ENCODE assay signal across 1 cellular context in the genomic region with DNA sequence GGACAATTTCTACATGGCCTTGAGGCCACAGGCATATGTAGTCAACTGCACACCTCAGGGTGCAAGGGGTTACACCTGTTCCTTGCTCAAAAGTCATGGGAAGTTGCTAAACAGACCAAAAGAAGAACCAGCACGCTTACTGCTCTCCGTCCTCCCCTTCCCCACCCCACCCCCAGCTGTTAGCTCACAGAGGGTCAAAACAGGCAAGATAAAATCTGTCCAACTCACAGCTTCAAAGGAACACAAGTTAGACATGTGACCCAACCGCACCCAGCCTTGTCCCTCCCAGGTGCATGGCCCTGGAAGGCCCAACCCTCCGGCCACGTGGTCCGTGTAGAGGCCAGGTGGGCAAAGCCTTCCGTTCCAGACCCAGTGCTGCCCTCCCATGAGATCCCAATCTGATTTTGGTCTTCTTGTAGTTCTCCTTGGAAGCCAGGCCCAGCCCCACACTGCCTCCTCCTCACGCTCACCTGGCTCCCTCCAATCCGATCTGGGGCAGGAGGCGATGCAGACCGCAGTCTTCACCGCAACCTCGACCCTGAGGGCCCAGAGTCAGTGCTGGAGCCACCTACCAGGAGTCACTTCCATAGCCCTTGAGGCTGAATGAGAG.
TF ChIP-seq lines count a peak whose summit lies in the region.

No MANE protein-coding gene starts in this region.

TF ChIP-seq in K562, 482 proteins besides CTCF, POLR2A, EP300 and RAD21 (continued from another document and continues in another):
- TF ChIP-seq, protein P1, sequence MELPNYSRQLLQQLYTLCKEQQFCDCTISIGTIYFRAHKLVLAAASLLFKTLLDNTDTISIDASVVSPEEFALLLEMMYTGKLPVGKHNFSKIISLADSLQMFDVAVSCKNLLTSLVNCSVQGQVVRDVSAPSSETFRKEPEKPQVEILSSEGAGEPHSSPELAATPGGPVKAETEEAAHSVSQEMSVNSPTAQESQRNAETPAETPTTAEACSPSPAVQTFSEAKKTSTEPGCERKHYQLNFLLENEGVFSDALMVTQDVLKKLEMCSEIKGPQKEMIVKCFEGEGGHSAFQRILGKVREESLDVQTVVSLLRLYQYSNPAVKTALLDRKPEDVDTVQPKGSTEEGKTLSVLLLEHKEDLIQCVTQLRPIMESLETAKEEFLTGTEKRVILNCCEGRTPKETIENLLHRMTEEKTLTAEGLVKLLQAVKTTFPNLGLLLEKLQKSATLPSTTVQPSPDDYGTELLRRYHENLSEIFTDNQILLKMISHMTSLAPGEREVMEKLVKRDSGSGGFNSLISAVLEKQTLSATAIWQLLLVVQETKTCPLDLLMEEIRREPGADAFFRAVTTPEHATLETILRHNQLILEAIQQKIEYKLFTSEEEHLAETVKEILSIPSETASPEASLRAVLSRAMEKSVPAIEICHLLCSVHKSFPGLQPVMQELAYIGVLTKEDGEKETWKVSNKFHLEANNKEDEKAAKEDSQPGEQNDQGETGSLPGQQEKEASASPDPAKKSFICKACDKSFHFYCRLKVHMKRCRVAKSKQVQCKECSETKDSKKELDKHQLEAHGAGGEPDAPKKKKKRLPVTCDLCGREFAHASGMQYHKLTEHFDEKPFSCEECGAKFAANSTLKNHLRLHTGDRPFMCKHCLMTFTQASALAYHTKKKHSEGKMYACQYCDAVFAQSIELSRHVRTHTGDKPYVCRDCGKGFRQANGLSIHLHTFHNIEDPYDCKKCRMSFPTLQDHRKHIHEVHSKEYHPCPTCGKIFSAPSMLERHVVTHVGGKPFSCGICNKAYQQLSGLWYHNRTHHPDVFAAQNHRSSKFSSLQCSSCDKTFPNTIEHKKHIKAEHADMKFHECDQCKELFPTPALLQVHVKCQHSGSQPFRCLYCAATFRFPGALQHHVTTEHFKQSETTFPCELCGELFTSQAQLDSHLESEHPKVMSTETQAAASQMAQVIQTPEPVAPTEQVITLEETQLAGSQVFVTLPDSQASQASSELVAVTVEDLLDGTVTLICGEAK (IDR thresholded peaks at IDR 0.05): no peak
- TF ChIP-seq, protein P1 (CRISPR knock-in tag; IDR thresholded peaks at IDR 0.05): no peak
- TF ChIP-seq HDAC1 (IDR thresholded peaks at IDR 0.05) (peak in 1 of 2 experiments; percentile 62; a peak in 1 of 4 replicates), NR4A1 (CRISPR knock-in tag; IDR thresholded peaks at IDR 0.05) (peak; percentile 92), NR4A1 (tag; IDR thresholded peaks at IDR 0.05) (peak; percentile 94), ZNF584 (CRISPR knock-in tag; IDR thresholded peaks at IDR 0.05; ENCODE audit: low read depth) (peak; percentile 68), TCF7 (IDR thresholded peaks at IDR 0.05; ENCODE audit: borderline replicate concordance) (peak; percentile 98), LEF1 (IDR thresholded peaks at IDR 0.05) (peak; percentile 97), HDAC3 (IDR thresholded peaks at IDR 0.05; ENCODE audit: borderline replicate concordance, partially characterized antibody) (no peak), FOXM1 (IDR thresholded peaks at IDR 0.05; ENCODE audit: low read depth) (peak; percentile 84), FOXM1 (CRISPR knock-in tag; IDR thresholded peaks at IDR 0.05; ENCODE audit: low read depth) (no peak), MED1 (CRISPR knock-in tag; IDR thresholded peaks at IDR 0.05; ENCODE audit: borderline replicate concordance) (no peak), CHD2 (IDR thresholded peaks at IDR 0.05; ENCODE audit: low read depth, low read length) (0 out of 2 replicates have a peak, but pooled peaks have one; percentile 22), MAFG (tag; conservative IDR thresholded peaks at IDR 0.05) (peak; percentile 30), KLF10 (CRISPR knock-in tag; IDR thresholded peaks at IDR 0.05) (no peak), ESRRA (IDR thresholded peaks at IDR 0.05; ENCODE audit: borderline replicate concordance, low read depth) (peak; percentile 75; the same call in 1 of the 2 replicates), CC2D1A (IDR thresholded peaks at IDR 0.05) (no peak), ZNF644 (tag; IDR thresholded peaks at IDR 0.05; ENCODE audit: low read depth) (peak; percentile 93), ZNF589 (CRISPR knock-in tag; IDR thresholded peaks at IDR 0.05; ENCODE audit: low read depth) (peak; percentile 87), ZNF184 (CRISPR knock-in tag; IDR thresholded peaks at IDR 0.05) (no peak), ZNF41 (CRISPR knock-in tag; conservative IDR thresholded peaks at IDR 0.05) (peak; percentile 77; the same call in 1 of the 2 replicates), POLR3G (IDR thresholded peaks at IDR 0.05; ENCODE audit: extremely low read depth, insufficient read length, insufficient replicate concordance) (no peak), TAF15 (IDR thresholded peaks at IDR 0.05; ENCODE audit: low read depth, low read length) (no peak), BRCA1 (IDR thresholded peaks at IDR 0.05) (no peak), BRCA1 (CRISPR knock-in tag; IDR thresholded peaks at IDR 0.05) (no peak), PTBP1 (IDR thresholded peaks at IDR 0.05; ENCODE audit: low read depth, low read length) (no peak), CCAR2 (IDR thresholded peaks at IDR 0.05; ENCODE audit: low read depth, low read length) (no peak), ZFP1 (CRISPR knock-in tag; IDR thresholded peaks at IDR 0.05) (no peak), CHD1 (IDR thresholded peaks at IDR 0.05; ENCODE audit: low read length) (no peak), DIDO1 (tag; IDR thresholded peaks at IDR 0.05; ENCODE audit: low read depth) (no peak)
- TF ChIP-seq, protein P2, sequence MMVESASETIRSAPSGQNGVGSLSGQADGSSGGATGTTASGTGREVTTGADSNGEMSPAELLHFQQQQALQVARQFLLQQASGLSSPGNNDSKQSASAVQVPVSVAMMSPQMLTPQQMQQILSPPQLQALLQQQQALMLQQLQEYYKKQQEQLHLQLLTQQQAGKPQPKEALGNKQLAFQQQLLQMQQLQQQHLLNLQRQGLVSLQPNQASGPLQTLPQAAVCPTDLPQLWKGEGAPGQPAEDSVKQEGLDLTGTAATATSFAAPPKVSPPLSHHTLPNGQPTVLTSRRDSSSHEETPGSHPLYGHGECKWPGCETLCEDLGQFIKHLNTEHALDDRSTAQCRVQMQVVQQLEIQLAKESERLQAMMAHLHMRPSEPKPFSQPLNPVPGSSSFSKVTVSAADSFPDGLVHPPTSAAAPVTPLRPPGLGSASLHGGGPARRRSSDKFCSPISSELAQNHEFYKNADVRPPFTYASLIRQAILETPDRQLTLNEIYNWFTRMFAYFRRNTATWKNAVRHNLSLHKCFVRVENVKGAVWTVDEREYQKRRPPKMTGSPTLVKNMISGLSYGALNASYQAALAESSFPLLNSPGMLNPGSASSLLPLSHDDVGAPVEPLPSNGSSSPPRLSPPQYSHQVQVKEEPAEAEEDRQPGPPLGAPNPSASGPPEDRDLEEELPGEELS (CRISPR knock-in tag; IDR thresholded peaks at IDR 0.05; ENCODE audit: borderline replicate concordance): no peak
- TF ChIP-seq, protein P3, sequence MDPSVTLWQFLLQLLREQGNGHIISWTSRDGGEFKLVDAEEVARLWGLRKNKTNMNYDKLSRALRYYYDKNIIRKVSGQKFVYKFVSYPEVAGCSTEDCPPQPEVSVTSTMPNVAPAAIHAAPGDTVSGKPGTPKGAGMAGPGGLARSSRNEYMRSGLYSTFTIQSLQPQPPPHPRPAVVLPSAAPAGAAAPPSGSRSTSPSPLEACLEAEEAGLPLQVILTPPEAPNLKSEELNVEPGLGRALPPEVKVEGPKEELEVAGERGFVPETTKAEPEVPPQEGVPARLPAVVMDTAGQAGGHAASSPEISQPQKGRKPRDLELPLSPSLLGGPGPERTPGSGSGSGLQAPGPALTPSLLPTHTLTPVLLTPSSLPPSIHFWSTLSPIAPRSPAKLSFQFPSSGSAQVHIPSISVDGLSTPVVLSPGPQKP (CRISPR knock-in tag; IDR thresholded peaks at IDR 0.05): no peak
- TF ChIP-seq, protein P4, sequence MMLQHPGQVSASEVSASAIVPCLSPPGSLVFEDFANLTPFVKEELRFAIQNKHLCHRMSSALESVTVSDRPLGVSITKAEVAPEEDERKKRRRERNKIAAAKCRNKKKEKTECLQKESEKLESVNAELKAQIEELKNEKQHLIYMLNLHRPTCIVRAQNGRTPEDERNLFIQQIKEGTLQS (IDR thresholded peaks at IDR 0.05): peak; percentile 19; the same call in 1 of the 2 replicates
- TF ChIP-seq, protein P4 (CRISPR knock-in tag; conservative IDR thresholded peaks at IDR 0.05): no peak
- TF ChIP-seq, protein P5, sequence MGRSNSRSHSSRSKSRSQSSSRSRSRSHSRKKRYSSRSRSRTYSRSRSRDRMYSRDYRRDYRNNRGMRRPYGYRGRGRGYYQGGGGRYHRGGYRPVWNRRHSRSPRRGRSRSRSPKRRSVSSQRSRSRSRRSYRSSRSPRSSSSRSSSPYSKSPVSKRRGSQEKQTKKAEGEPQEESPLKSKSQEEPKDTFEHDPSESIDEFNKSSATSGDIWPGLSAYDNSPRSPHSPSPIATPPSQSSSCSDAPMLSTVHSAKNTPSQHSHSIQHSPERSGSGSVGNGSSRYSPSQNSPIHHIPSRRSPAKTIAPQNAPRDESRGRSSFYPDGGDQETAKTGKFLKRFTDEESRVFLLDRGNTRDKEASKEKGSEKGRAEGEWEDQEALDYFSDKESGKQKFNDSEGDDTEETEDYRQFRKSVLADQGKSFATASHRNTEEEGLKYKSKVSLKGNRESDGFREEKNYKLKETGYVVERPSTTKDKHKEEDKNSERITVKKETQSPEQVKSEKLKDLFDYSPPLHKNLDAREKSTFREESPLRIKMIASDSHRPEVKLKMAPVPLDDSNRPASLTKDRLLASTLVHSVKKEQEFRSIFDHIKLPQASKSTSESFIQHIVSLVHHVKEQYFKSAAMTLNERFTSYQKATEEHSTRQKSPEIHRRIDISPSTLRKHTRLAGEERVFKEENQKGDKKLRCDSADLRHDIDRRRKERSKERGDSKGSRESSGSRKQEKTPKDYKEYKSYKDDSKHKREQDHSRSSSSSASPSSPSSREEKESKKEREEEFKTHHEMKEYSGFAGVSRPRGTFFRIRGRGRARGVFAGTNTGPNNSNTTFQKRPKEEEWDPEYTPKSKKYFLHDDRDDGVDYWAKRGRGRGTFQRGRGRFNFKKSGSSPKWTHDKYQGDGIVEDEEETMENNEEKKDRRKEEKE (IDR thresholded peaks at IDR 0.05; ENCODE audit: borderline replicate concordance in 1 of 2, control insufficient read depth in 1 of 2, low read depth in 2 of 2, low read length in 1 of 2): no peak
- TF ChIP-seq, protein P6, sequence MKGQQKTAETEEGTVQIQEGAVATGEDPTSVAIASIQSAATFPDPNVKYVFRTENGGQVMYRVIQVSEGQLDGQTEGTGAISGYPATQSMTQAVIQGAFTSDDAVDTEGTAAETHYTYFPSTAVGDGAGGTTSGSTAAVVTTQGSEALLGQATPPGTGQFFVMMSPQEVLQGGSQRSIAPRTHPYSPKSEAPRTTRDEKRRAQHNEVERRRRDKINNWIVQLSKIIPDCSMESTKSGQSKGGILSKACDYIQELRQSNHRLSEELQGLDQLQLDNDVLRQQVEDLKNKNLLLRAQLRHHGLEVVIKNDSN (CRISPR knock-in tag; IDR thresholded peaks at IDR 0.05): peak; percentile 86
- TF ChIP-seq, protein P7, sequence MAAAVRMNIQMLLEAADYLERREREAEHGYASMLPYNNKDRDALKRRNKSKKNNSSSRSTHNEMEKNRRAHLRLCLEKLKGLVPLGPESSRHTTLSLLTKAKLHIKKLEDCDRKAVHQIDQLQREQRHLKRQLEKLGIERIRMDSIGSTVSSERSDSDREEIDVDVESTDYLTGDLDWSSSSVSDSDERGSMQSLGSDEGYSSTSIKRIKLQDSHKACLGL (CRISPR knock-in tag; IDR thresholded peaks at IDR 0.05; ENCODE audit: borderline replicate concordance, poor library complexity, severe bottlenecking): peak; percentile 18
- TF ChIP-seq, protein P8, sequence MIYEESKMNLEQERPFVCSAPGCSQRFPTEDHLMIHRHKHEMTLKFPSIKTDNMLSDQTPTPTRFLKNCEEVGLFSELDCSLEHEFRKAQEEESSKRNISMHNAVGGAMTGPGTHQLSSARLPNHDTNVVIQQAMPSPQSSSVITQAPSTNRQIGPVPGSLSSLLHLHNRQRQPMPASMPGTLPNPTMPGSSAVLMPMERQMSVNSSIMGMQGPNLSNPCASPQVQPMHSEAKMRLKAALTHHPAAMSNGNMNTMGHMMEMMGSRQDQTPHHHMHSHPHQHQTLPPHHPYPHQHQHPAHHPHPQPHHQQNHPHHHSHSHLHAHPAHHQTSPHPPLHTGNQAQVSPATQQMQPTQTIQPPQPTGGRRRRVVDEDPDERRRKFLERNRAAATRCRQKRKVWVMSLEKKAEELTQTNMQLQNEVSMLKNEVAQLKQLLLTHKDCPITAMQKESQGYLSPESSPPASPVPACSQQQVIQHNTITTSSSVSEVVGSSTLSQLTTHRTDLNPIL (CRISPR knock-in tag; IDR thresholded peaks at IDR 0.05): peak; percentile 54; the same call in 1 of the 2 replicates
- TF ChIP-seq, protein P9, sequence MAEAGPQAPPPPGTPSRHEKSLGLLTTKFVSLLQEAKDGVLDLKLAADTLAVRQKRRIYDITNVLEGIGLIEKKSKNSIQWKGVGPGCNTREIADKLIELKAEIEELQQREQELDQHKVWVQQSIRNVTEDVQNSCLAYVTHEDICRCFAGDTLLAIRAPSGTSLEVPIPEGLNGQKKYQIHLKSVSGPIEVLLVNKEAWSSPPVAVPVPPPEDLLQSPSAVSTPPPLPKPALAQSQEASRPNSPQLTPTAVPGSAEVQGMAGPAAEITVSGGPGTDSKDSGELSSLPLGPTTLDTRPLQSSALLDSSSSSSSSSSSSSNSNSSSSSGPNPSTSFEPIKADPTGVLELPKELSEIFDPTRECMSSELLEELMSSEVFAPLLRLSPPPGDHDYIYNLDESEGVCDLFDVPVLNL (CRISPR knock-in tag; IDR thresholded peaks at IDR 0.05; ENCODE audit: low read depth): no peak
